8 cellular contexts compared by ENCODE assay signal in the genomic region with DNA sequence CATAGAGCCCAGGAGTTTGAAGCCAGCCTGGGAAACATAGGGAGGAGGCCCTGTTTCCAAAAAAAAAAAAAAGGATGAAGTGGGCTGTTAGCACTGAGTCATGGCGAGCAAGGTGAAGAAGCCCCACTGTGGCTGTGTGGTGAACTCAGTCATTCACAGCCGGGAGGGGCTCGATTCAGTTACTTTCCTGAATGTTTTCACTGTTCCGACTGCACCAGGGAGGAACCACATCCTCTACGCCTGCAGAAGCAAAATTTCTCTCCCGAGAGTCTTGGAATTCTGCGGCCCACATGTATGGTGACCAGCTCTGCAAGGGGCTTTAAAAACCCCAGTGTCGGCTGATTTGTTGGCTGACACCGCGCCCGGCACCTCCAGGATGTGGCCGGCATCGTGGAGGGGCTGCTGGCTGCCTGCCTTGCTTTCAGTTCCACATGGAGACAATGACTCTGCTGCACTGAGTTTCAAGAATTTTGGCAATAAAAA. TPM values are rescaled to one million over a fixed set of nuclear protein-coding genes. Genes with fewer than 3 reads are reported as not detected.
DNase-seq lines count a peak whose midpoint lies in the region; TF ChIP-seq lines count a peak whose summit lies in the region.

No MANE protein-coding gene starts in this region.

- DNase-seq in COLO829 (ENCODE audit: low spot score) (peak; percentile 92), HFFc6 (peak; percentile 22), non-pigmented ciliary epithelial cell (ENCODE audit: low read depth) (peak; percentile 43), dedifferentiated amniotic fluid mesenchymal stem cell (ENCODE audit: extremely low spot score) (no peak), NCI-H748 (lab: John Stamatoyannopoulos, UW; ENCODE audit: unreplicated experiment) (no peak), posterior vena cava (ENCODE audit: low spot score) (no peak)

- H3K27ac Mint-ChIP-seq in HFFc6 = peak overlapping the region; percentile 58; the same call in 1 of the 2 replicates
- H3K27ac Mint-ChIP-seq in T-helper 1 cell treated with Interleukin-12 subunit alpha and Interleukin-12 subunit beta and Interleukin-4 antibody, amounts not matched to agents 30 μg/mL and 1 μg/mL, for 36 hours = peak overlapping the region; percentile 93
- peak overlapping the region; percentile 90 for H3K27ac Mint-ChIP-seq in dendritic cell treated with granulocyte-macrophage colony-stimulating factor and Interleukin-4, amounts not matched to agents 40 ng/mL and 50 ng/mL, for 4 days

- no peaks in the 10 kb centered on the region; the same call in 1 of the 2 replicates for H3K27me3 Mint-ChIP-seq in HFFc6 (ENCODE audit: insufficient read depth)
- no peaks in the 10 kb centered on the region for H3K27me3 Mint-ChIP-seq in T-helper 1 cell treated with Interleukin-12 subunit alpha and Interleukin-12 subunit beta and Interleukin-4 antibody, amounts not matched to agents 30 μg/mL and 1 μg/mL, for 36 hours (ENCODE audit: low read depth)
- H3K27me3 Mint-ChIP-seq in dendritic cell treated with granulocyte-macrophage colony-stimulating factor and Interleukin-4, amounts not matched to agents 40 ng/mL and 50 ng/mL, for 4 days = no peaks in the 10 kb centered on the region

- H3K36me3 Mint-ChIP-seq in HFFc6 (ENCODE audit: low read depth) = no peaks in the 10 kb centered on the region
- H3K36me3 Mint-ChIP-seq in T-helper 1 cell treated with Interleukin-12 subunit alpha and Interleukin-12 subunit beta and Interleukin-4 antibody, amounts not matched to agents 30 μg/mL and 1 μg/mL, for 36 hours (ENCODE audit: low read depth) = no peaks in the 10 kb centered on the region
- peaks cover 46% of the 10 kb centered on the region for H3K36me3 Mint-ChIP-seq in dendritic cell treated with granulocyte-macrophage colony-stimulating factor and Interleukin-4, amounts not matched to agents 40 ng/mL and 50 ng/mL, for 4 days (ENCODE audit: low read depth)

- no peaks in the 10 kb centered on the region for H3K9me3 Mint-ChIP-seq in HFFc6
- H3K9me3 Mint-ChIP-seq in T-helper 1 cell treated with Interleukin-12 subunit alpha and Interleukin-12 subunit beta and Interleukin-4 antibody, amounts not matched to agents 30 μg/mL and 1 μg/mL, for 36 hours = no peaks in the 10 kb centered on the region
- H3K9me3 Mint-ChIP-seq in dendritic cell treated with granulocyte-macrophage colony-stimulating factor and Interleukin-4, amounts not matched to agents 40 ng/mL and 50 ng/mL, for 4 days = no peaks in the 10 kb centered on the region

- peak overlapping the region; percentile 65 for H3K4me3 Mint-ChIP-seq in HFFc6
- peak overlapping the region; percentile 65 for H3K4me3 Mint-ChIP-seq in T-helper 1 cell treated with Interleukin-12 subunit alpha and Interleukin-12 subunit beta and Interleukin-4 antibody, amounts not matched to agents 30 μg/mL and 1 μg/mL, for 36 hours
- H3K4me3 Mint-ChIP-seq in dendritic cell treated with granulocyte-macrophage colony-stimulating factor and Interleukin-4, amounts not matched to agents 40 ng/mL and 50 ng/mL, for 4 days = peak overlapping the region; percentile 58

- peaks cover 15% of the 10 kb centered on the region for H3K4me1 Mint-ChIP-seq in HFFc6 (ENCODE audit: low read depth)
- peaks cover 25% of the 10 kb centered on the region for H3K4me1 Mint-ChIP-seq in T-helper 1 cell treated with Interleukin-12 subunit alpha and Interleukin-12 subunit beta and Interleukin-4 antibody, amounts not matched to agents 30 μg/mL and 1 μg/mL, for 36 hours (ENCODE audit: low read depth)
- H3K4me1 Mint-ChIP-seq in dendritic cell treated with granulocyte-macrophage colony-stimulating factor and Interleukin-4, amounts not matched to agents 40 ng/mL and 50 ng/mL, for 4 days (ENCODE audit: low read depth) = peaks cover 100% of the 10 kb centered on the region

- intact Hi-C loops in dendritic cell treated with granulocyte-macrophage colony-stimulating factor and Interleukin-4, amounts not matched to agents 40 ng/mL and 50 ng/mL, for 4 days (cut with micrococcal nuclease) = no loop called here
- intact Hi-C loops in posterior vena cava (cut with DNase I) = no loop called here

- no peak for TF ChIP-seq CTCF in HFFc6 (IDR thresholded peaks at IDR 0.05)

RNA-seq across cellular contexts. Expression of a gene that starts 27.8 kb away (rescaled TPM):
- total RNA-seq in HFFc6 (2021; fragmentation: NEBNext Ultra II Directional; extraction: Animal tissue kit (Norgen Biotek cat#: 25700)) = 10 to 100 TPM in 3 of 6 experiments, 1 to 10 TPM in 3; 6.8 to 16.3 (median 9.5) TPM
- total RNA-seq in posterior vena cava = 10 to 100 TPM; 15.9 to 18.6 TPM

RNA-seq across cellular contexts. Expression of a gene that starts 55.0 kb away (rescaled TPM):
- 1 to 10 TPM; 4.7 to 8.2 (median 6.5) TPM for total RNA-seq in HFFc6 (2021; fragmentation: NEBNext Ultra II Directional; extraction: Animal tissue kit (Norgen Biotek cat#: 25700))
- total RNA-seq in posterior vena cava = 1 to 10 TPM; 2.6 to 2.8 TPM

Comparison
In these comparisons a context has a peak if more than half of its experiments do, and no peak if none do; other contexts are left out.
1. DNase-seq: peak in COLO829 (single experiment), HFFc6 (single experiment) and non-pigmented ciliary epithelial cell (single experiment); none in dedifferentiated amniotic fluid mesenchymal stem cell (single experiment), NCI-H748 (single experiment) and posterior vena cava (single experiment).
2. Peak in every context shown above with its lines, with median percentiles within 50 percentile points of each other: H3K27ac Mint-ChIP-seq and H3K4me3 Mint-ChIP-seq.